In the genomic region with DNA sequence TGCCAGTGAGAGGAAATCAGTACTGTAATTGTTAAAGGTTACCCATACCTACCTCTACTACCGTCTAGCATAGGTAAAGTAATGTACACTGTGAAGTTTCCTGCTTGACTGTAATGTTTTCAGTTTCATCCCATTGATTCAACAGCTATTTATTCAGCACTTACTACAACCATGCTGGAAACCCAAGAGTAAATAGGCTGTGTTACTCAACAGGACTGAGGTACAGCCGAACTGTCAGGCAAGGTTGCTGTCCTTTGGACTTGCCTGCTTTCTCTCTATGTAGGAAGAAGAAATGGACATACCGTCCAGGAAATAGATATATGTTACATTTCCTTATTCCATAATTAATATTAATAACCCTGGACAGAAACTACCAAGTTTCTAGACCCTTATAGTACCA, we compare ENCODE assay signal across 1 cellular context.
A peak's percentile ranks its signal among the peaks of the same experiment; 100 is the strongest.
TF ChIP-seq lines count a peak whose summit lies in the region.

No MANE protein-coding gene starts in this region.

TF ChIP-seq in liver, 16 proteins besides CTCF, POLR2A, EP300 and RAD21 (continued from another document):
- TF ChIP-seq, protein P1, sequence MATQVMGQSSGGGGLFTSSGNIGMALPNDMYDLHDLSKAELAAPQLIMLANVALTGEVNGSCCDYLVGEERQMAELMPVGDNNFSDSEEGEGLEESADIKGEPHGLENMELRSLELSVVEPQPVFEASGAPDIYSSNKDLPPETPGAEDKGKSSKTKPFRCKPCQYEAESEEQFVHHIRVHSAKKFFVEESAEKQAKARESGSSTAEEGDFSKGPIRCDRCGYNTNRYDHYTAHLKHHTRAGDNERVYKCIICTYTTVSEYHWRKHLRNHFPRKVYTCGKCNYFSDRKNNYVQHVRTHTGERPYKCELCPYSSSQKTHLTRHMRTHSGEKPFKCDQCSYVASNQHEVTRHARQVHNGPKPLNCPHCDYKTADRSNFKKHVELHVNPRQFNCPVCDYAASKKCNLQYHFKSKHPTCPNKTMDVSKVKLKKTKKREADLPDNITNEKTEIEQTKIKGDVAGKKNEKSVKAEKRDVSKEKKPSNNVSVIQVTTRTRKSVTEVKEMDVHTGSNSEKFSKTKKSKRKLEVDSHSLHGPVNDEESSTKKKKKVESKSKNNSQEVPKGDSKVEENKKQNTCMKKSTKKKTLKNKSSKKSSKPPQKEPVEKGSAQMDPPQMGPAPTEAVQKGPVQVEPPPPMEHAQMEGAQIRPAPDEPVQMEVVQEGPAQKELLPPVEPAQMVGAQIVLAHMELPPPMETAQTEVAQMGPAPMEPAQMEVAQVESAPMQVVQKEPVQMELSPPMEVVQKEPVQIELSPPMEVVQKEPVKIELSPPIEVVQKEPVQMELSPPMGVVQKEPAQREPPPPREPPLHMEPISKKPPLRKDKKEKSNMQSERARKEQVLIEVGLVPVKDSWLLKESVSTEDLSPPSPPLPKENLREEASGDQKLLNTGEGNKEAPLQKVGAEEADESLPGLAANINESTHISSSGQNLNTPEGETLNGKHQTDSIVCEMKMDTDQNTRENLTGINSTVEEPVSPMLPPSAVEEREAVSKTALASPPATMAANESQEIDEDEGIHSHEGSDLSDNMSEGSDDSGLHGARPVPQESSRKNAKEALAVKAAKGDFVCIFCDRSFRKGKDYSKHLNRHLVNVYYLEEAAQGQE (IDR thresholded peaks at IDR 0.05) = peak; percentile 45
- TF ChIP-seq FOXA2 (IDR thresholded peaks at IDR 0.05) (peak; percentile 94), FOXA1 (IDR thresholded peaks at IDR 0.05) (peak; percentile 94), YY1 (IDR thresholded peaks at IDR 0.05) (peak; percentile 36), RXRA (IDR thresholded peaks at IDR 0.05) (peak; percentile 31 to 59), HNF4A (conservative IDR thresholded peaks at IDR 0.05) (peak; percentile 89 to 91)
- TF ChIP-seq, protein P2, sequence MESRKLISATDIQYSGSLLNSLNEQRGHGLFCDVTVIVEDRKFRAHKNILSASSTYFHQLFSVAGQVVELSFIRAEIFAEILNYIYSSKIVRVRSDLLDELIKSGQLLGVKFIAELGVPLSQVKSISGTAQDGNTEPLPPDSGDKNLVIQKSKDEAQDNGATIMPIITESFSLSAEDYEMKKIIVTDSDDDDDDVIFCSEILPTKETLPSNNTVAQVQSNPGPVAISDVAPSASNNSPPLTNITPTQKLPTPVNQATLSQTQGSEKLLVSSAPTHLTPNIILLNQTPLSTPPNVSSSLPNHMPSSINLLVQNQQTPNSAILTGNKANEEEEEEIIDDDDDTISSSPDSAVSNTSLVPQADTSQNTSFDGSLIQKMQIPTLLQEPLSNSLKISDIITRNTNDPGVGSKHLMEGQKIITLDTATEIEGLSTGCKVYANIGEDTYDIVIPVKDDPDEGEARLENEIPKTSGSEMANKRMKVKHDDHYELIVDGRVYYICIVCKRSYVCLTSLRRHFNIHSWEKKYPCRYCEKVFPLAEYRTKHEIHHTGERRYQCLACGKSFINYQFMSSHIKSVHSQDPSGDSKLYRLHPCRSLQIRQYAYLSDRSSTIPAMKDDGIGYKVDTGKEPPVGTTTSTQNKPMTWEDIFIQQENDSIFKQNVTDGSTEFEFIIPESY (IDR thresholded peaks at IDR 0.05) = no peak
- TF ChIP-seq, protein P3, sequence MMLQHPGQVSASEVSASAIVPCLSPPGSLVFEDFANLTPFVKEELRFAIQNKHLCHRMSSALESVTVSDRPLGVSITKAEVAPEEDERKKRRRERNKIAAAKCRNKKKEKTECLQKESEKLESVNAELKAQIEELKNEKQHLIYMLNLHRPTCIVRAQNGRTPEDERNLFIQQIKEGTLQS (IDR thresholded peaks at IDR 0.05) = no peak
